Comparison of ENCODE assay signal across 20 cellular contexts in genomic region chr4:111362891-111363290, GRCh38.
A peak's percentile ranks its signal among the peaks of the same experiment; 100 is the strongest.
DNase-seq lines count a peak whose midpoint lies in the region; ATAC-seq and TF ChIP-seq lines count a peak whose summit lies in the region.
"Had no signal": no experiment of that assay in that cellular context is flagged by ENCODE, and none has a peak within 500 bp of the region (broad histone marks: within the 10 kb centered on the region; RNA-seq: fewer than 3 reads in every experiment).

No MANE protein-coding gene starts in this region.

- in situ Hi-C loops in SK-MEL-5 (cut with HindIII; ENCODE audit: low pct_unique_long_range_greater_than_20kb, low sequenced_read_pairs): no loop called here

- TF ChIP-seq EP300 in stomach (IDR thresholded peaks at IDR 0.05): no peak

- peak; percentile 94 for ATAC-seq in sciatic nerve
- ATAC-seq in GM18502 (IDR thresholded peaks at IDR 0.05; ENCODE audit: poor library complexity, unreplicated experiment): no peak

- no peak overlapping the region for H3K4me3 ChIP-seq in fibroblast of pulmonary artery (replicated peaks; ENCODE audit: low read depth, low read length)
- no peak overlapping the region for H3K4me3 ChIP-seq in stomach
- H3K4me3 ChIP-seq: colonic mucosa, smooth muscle cell, tibial artery had no signal

- DNase-seq in EL (peak; percentile 0), SK-MEL-5 (ENCODE audit: low read depth, low spot score) (peak; percentile 33), fibroblast of pulmonary artery (ENCODE audit: low read depth) (peak; percentile 1), sciatic nerve (ENCODE audit: low spot score) (no peak), stomach (no peak)
- DNase-seq in stimulated activated naive CD4-positive, alpha-beta T cell (lab: John Stamatoyannopoulos, UW): no peak
- DNase-seq: amniotic stem cell; CD4-positive, CD25-positive, alpha-beta regulatory T cell; colonic mucosa; DND-41; head of caudate nucleus; islet precursor cell; NCI-H1092 treated with DMSO at 0.1 percent for 48 hours; NCI-H2171; NK-92 treated with Interleukin-12 subunit alpha and Interleukin-12 subunit beta, amount 100 ng/mL, for 24 hours; RPMI8226; T-helper 1 cell had no signal

- intact Hi-C loops in sciatic nerve (cut with DNase I) (no loop called here), stomach (cut with DNase I; ENCODE audit: low total_unique reads) (no loop called here)

- H3K27ac ChIP-seq in stomach: no peak overlapping the region
- H3K27ac ChIP-seq: colonic mucosa, tibial artery had no signal

- no peaks in the 10 kb centered on the region for H3K27me3 ChIP-seq in stomach
- H3K27me3 ChIP-seq: colonic mucosa, tibial artery had no signal

- TF ChIP-seq POLR2A in stomach (IDR thresholded peaks at IDR 0.05): no peak

- TF ChIP-seq CTCF in fibroblast of pulmonary artery (IDR thresholded peaks at IDR 0.05; ENCODE audit: low read length, missing control alignments) (no peak), stomach (IDR thresholded peaks at IDR 0.05) (no peak)

- H3K36me3 ChIP-seq in stomach: no peaks in the 10 kb centered on the region
- H3K36me3 ChIP-seq: colonic mucosa, tibial artery had no signal

- peaks cover 0 to 7% (median 3%) of the 10 kb centered on the region in 4 donors for H3K9me3 ChIP-seq in stomach
- H3K9me3 ChIP-seq: colonic mucosa had no signal

- no peaks in the 10 kb centered on the region for H3K4me1 ChIP-seq in stomach
- H3K4me1 ChIP-seq: colonic mucosa, tibial artery had no signal

- 75 to 89% (median 82%) methylated on average over 2 of the region's 2 CpGs for WGBS in stomach, 5 donors

Comparison
In these comparisons a context has a peak if more than half of its experiments do, and no peak if none do; other contexts are left out.
1. DNase-seq: peak in EL (single experiment), SK-MEL-5 (single experiment) and fibroblast of pulmonary artery (single experiment); none in sciatic nerve (single experiment), stimulated activated naive CD4-positive, alpha-beta T cell (0 of 6) and stomach (single experiment).